8 cellular contexts compared by ENCODE assay signal in genomic region chr18:21703241-21703820, GRCh38. TPM values are rescaled to one million over a fixed set of nuclear protein-coding genes. Genes with fewer than 3 reads are reported as not detected.
DNase-seq lines count a peak whose midpoint lies in the region; ATAC-seq and TF ChIP-seq lines count a peak whose summit lies in the region.

No MANE protein-coding gene starts in this region.

- no peaks in the 10 kb centered on the region for H3K9me3 ChIP-seq in gastroesophageal sphincter

- H3K36me3 Mint-ChIP-seq in activated CD8-positive, alpha-beta T cell treated with anti-CD3 and anti-CD28 coated beads, Interleukin-2, amount 10 ng/mL, durations not matched to agents 7 days and 5 days (ENCODE audit: low read depth): peaks cover 45% of the 10 kb centered on the region

- H3K4me1 Mint-ChIP-seq in activated CD8-positive, alpha-beta T cell treated with anti-CD3 and anti-CD28 coated beads, Interleukin-2, amount 10 ng/mL, durations not matched to agents 7 days and 5 days (ENCODE audit: low read depth): peaks cover 43% of the 10 kb centered on the region

- intact Hi-C loops in sciatic nerve (cut with DNase I): no loop called here

- ATAC-seq in activated CD8-positive, alpha-beta T cell treated with anti-CD3 and anti-CD28 coated beads, Interleukin-2, amount 10 ng/mL, durations not matched to agents 7 days and 5 days: peak; percentile 1
- ATAC-seq in gastroesophageal sphincter (no peak), sciatic nerve (peak; percentile 8), HG03045 (IDR thresholded peaks at IDR 0.05; ENCODE audit: unreplicated experiment) (no peak)

- no peaks in the 10 kb centered on the region for H3K27me3 ChIP-seq in gastroesophageal sphincter

- peak overlapping the region; percentile 72 to 96 for H3K4me3 ChIP-seq in gastroesophageal sphincter

- H3K27ac ChIP-seq in gastroesophageal sphincter: peak overlapping the region in 3 of 4 donors; percentile 93 to 98 (median 94)

- peak overlapping the region; percentile 97 for H3K27ac Mint-ChIP-seq in activated CD8-positive, alpha-beta T cell treated with anti-CD3 and anti-CD28 coated beads, Interleukin-2, amount 10 ng/mL, durations not matched to agents 7 days and 5 days

- CTCF ChIA-PET in activated CD8-positive, alpha-beta T cell treated with anti-CD3 and anti-CD28 coated beads, Interleukin-2, amount 10 ng/mL, durations not matched to agents 7 days and 5 days (lab: Charles Lee): interaction anchor here (1.2 to 2.9 kb wide), 5 partner anchors 10 to 103 kb away, joined by 3 to 15 read pairs (median 7); partner anchors contain the start of genes ESCO1 and MIB1

- DNase-seq in SIG-M5 treated with dmso at 0.1 percent for 504 hours (lab: John Stamatoyannopoulos, UW; ENCODE audit: unreplicated experiment) (peak; percentile 50), SIG-M5 (lab: John Stamatoyannopoulos, UW) (no peak), LoVo (ENCODE audit: low spot score) (peak; percentile 40), sciatic nerve (ENCODE audit: low spot score) (peak; percentile 76), COR-L47 (lab: John Stamatoyannopoulos, UW) (no peak)
- peak; percentile 41 for DNase-seq in activated CD8-positive, alpha-beta T cell treated with anti-CD3 and anti-CD28 coated beads, Interleukin-2, amount 10 ng/mL, durations not matched to agents 7 days and 5 days

- peaks cover 0 to 24% of the 10 kb centered on the region in 2 donors for H3K36me3 ChIP-seq in gastroesophageal sphincter

- H3K27me3 Mint-ChIP-seq in activated CD8-positive, alpha-beta T cell treated with anti-CD3 and anti-CD28 coated beads, Interleukin-2, amount 10 ng/mL, durations not matched to agents 7 days and 5 days (ENCODE audit: low read depth): no peaks in the 10 kb centered on the region

- TF ChIP-seq CTCF in gastroesophageal sphincter (IDR thresholded peaks at IDR 0.05): no peak

- TF ChIP-seq EP300 in gastroesophageal sphincter (IDR thresholded peaks at IDR 0.05): no peak

- H3K4me3 Mint-ChIP-seq in activated CD8-positive, alpha-beta T cell treated with anti-CD3 and anti-CD28 coated beads, Interleukin-2, amount 10 ng/mL, durations not matched to agents 7 days and 5 days: peak overlapping the region; percentile 97

- POLR2A ChIA-PET in activated CD8-positive, alpha-beta T cell treated with anti-CD3 and anti-CD28 coated beads, Interleukin-2, amount 10 ng/mL, durations not matched to agents 7 days and 5 days (lab: Charles Lee): interaction anchor here (0.7 to 2.1 kb wide), 3 partner anchors 11 to 21 kb away, joined by 3 to 20 read pairs (median 3); no protein-coding TSS in a partner anchor

- peaks cover 0 to 25% (median 3%) of the 10 kb centered on the region in 3 donors for H3K4me1 ChIP-seq in gastroesophageal sphincter

- 0 to 31% methylated on average over 2 to 3 of the region's 17 CpGs for WGBS in gastroesophageal sphincter (ENCODE audit: low coverage in 1 of 2), 2 donors

- no peak for TF ChIP-seq POLR2A in gastroesophageal sphincter (IDR thresholded peaks at IDR 0.05)

- no peaks in the 10 kb centered on the region for H3K9me3 Mint-ChIP-seq in activated CD8-positive, alpha-beta T cell treated with anti-CD3 and anti-CD28 coated beads, Interleukin-2, amount 10 ng/mL, durations not matched to agents 7 days and 5 days (ENCODE audit: insufficient read depth)

RNA-seq across cellular contexts. Expression of gene ABHD3, which starts 1.2 kb away (rescaled TPM):
- 10 to 100 TPM; 54.0 to 57.5 TPM for total RNA-seq in activated CD8-positive, alpha-beta T cell treated with anti-CD3 and anti-CD28 coated beads, Interleukin-2, amount 10 ng/mL, durations not matched to agents 7 days and 5 days
- total RNA-seq in gastroesophageal sphincter (10 to 100 TPM in 1 of 4 donors, 1 to 10 TPM in 3; 4.9 to 18.6 (median 8.5) TPM), sciatic nerve (15.4 TPM)

RNA-seq across cellular contexts. Expression of gene MIB1, which starts 37.3 kb away (rescaled TPM):
- 10 to 100 TPM; 32.6 to 37.4 TPM for total RNA-seq in activated CD8-positive, alpha-beta T cell treated with anti-CD3 and anti-CD28 coated beads, Interleukin-2, amount 10 ng/mL, durations not matched to agents 7 days and 5 days
- 10 to 100 TPM; 43.7 to 57.7 (median 47.3) TPM for total RNA-seq in gastroesophageal sphincter
- total RNA-seq in sciatic nerve: 50.4 TPM

Comparison
In these comparisons a context has a peak if more than half of its experiments do, and no peak if none do; other contexts are left out.
1. DNase-seq: peak in SIG-M5 treated with dmso at 0.1 percent for 504 hours (single experiment), LoVo (single experiment), activated CD8-positive, alpha-beta T cell treated with anti-CD3 and anti-CD28 coated beads, Interleukin-2, amount 10 ng/mL, durations not matched to agents 7 days and 5 days (single experiment) and sciatic nerve (single experiment); none in SIG-M5 (single experiment) and COR-L47 (single experiment).
2. ATAC-seq: peak in activated CD8-positive, alpha-beta T cell treated with anti-CD3 and anti-CD28 coated beads, Interleukin-2, amount 10 ng/mL, durations not matched to agents 7 days and 5 days (single experiment) and sciatic nerve (single experiment); none in gastroesophageal sphincter (single experiment) and HG03045 (single experiment).